Comparison of ENCODE assay signal across 29 cellular contexts in the genomic region with DNA sequence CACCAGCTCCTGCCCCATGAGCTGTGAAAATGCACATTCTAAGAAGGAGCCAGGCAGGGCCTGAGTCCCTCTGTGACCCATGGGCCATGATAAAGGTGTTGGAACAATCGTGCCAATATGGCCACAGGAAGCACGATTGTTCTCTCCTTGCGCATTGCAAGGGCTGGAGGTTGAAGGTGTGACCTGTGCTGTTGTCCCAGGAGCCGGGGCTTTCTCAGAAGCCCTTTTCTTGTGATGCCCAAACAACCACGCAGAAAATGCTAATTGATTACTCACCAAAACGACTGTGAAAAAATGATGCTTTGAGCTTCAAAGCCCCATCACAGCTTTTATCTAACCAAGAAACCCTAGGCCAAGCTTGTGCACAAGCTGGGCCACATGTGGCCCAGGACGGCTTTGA.
"Had no signal": no experiment of that assay in that cellular context is flagged by ENCODE, and none has a peak within 500 bp of the region (broad histone marks: within the 10 kb centered on the region; RNA-seq: fewer than 3 reads in every experiment).

No MANE protein-coding gene starts in this region.

- DNase-seq: activated CD4-positive, alpha-beta T cell treated with anti-CD3 and anti-CD28 coated beads, Interleukin-2, amount 50 U/mL, for 1 hour; activated CD4-positive, CD25-positive, alpha-beta regulatory T cell treated with anti-CD3 and anti-CD28 coated beads, Interleukin-2, amount 50 U/mL, for 72 hours; activated gamma-delta T cell; activated naive CD4-positive, alpha-beta T cell treated with anti-CD3 and anti-CD28 coated beads for 36 hours; adrenal gland; aorta; central memory CD4-positive, alpha-beta T cell; cortex of kidney; KG1; NCI-H1092 treated with DMSO at 0.1 percent for 48 hours; NCI-H1417 treated with DMSO at 0.1 percent for 48 hours; NCI-H1694; NCI-H2029; NCI-H2107; NCI-H2171 treated with DMSO at 0.1 percent for 48 hours; NCI-H226; NCI-H526; NCI-H774; PC-3; SHP77; SW 1271; T-helper 17 cell; T-helper 9 cell had no signal

- H3K27me3 ChIP-seq: SJSA1 had no signal

- H3K4me3 ChIP-seq: adrenal gland, breast epithelium, SJSA1 had no signal

- ATAC-seq: PC-3, SK-N-SH treated with all-trans-retinoic acid at 6 μM for 48 hours, T-helper 17 cell, WTC11 had no signal

- H3K4me3 Mint-ChIP-seq: activated naive CD4-positive, alpha-beta T cell treated with anti-CD3 and anti-CD28 coated beads for 36 hours; activated naive CD8-positive, alpha-beta T cell; IgD-negative memory B cell; T-helper 17 cell; WTC11 had no signal

- H3K27ac Mint-ChIP-seq: activated naive CD4-positive, alpha-beta T cell treated with anti-CD3 and anti-CD28 coated beads for 36 hours; activated naive CD8-positive, alpha-beta T cell; IgD-negative memory B cell; T-helper 17 cell; WTC11 had no signal

- H3K4me1 ChIP-seq: adrenal gland, breast epithelium, SJSA1 had no signal

- H3K27ac ChIP-seq: adrenal gland, breast epithelium, SJSA1 had no signal

- H3K27me3 Mint-ChIP-seq: activated naive CD8-positive, alpha-beta T cell; T-helper 17 cell had no signal

- H3K36me3 ChIP-seq: adrenal gland, breast epithelium, SJSA1 had no signal

- H3K9me3 Mint-ChIP-seq: activated naive CD4-positive, alpha-beta T cell treated with anti-CD3 and anti-CD28 coated beads for 36 hours; WTC11 had no signal

- H3K36me3 Mint-ChIP-seq: activated naive CD8-positive, alpha-beta T cell; IgD-negative memory B cell; WTC11 had no signal

- H3K9me3 ChIP-seq: adrenal gland, breast epithelium, SJSA1 had no signal

- H3K4me1 Mint-ChIP-seq: IgD-negative memory B cell, T-helper 17 cell, WTC11 had no signal
